In the genomic region with DNA sequence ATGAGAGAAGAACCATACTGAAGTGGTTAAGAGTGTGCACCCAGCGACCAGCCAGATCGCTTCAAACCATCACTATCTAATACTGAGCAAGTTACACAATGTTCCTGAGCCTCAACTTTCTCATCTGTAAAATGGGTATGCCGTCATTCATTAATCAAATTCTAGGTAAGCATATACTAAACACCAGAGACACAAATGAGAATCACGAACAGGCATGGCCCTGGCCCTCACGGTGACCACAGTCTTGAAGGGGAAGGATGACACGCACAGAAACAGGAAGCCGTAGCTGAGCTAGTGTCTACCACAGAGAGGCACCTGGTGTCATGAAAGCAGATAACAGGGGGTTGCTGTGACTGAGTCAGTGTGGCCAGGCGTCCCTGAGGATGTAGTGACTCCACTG, we compare ENCODE assay signal across 1 cellular context.
TF ChIP-seq lines count a peak whose summit lies in the region.

No MANE protein-coding gene starts in this region.

TF ChIP-seq in K562, 482 proteins besides CTCF, POLR2A, EP300 and RAD21:
- peak; percentile 70 for TF ChIP-seq RBM25 (IDR thresholded peaks at IDR 0.05; ENCODE audit: low read depth, low read length, severe bottlenecking)
